Comparison of ENCODE assay signal across 24 cellular contexts in genomic region chr10:124300735-124301134, GRCh38.
A peak's percentile ranks its signal among the peaks of the same experiment; 100 is the strongest.
DNase-seq lines count a peak whose midpoint lies in the region; ATAC-seq, FAIRE-seq and TF ChIP-seq lines count a peak whose summit lies in the region.
"Had no signal": no experiment of that assay in that cellular context is flagged by ENCODE, and none has a peak within 500 bp of the region (broad histone marks: within the 10 kb centered on the region; RNA-seq: fewer than 3 reads in every experiment).

No MANE protein-coding gene starts in this region.

- H3K36me3 Mint-ChIP-seq in CD4-positive, alpha-beta memory T cell: no peaks in the 10 kb centered on the region
- H3K36me3 Mint-ChIP-seq: CD4-positive, CD25-positive, alpha-beta regulatory T cell; CD8-positive, alpha-beta T cell had no signal

- intact Hi-C loops in K562 (cut with micrococcal nuclease) (no loop called here), posterior vena cava (cut with DNase I) (no loop called here), spleen (cut with DNase I; ENCODE audit: low total_unique reads) (no loop called here)
- intact Hi-C loops in CD4-positive, alpha-beta memory T cell (cut with micrococcal nuclease): no loop called here

- no peak for DNase-seq in K562 (ENCODE audit: extremely low read depth in 1 of 4, low spot score in 3 of 4)
- peak; percentile 39 for DNase-seq in mesenteric fat pad (ENCODE audit: low spot score)
- peak; percentile 35 for DNase-seq in posterior vena cava (ENCODE audit: low spot score)
- DNase-seq in CD4-positive, alpha-beta memory T cell: no peak
- DNase-seq in left lobe of liver (ENCODE audit: low spot score): no peak
- no peak for DNase-seq in spleen
- DNase-seq: 8988T; ACHN; BE2C; C1 segment of cervical spinal cord; Calu3; CD4-positive, CD25-positive, alpha-beta regulatory T cell; CD8-positive, alpha-beta T cell; DMS79 treated with DMSO at 0.1 percent for 48 hours; GF-D8 had no signal

- no peak overlapping the region for H2AFZ ChIP-seq in K562 (ENCODE audit: low read depth, low read length)

- peaks cover 0 to 9% (median 2%) of the 10 kb centered on the region in 8 donors for H3K9me3 Mint-ChIP-seq in CD4-positive, alpha-beta memory T cell

- CTCF ChIA-PET in HEK293 (lab: Yijun Ruan, JAX) (no interaction called here), K562 (lab: Yijun Ruan, JAX; ENCODE audit: low intra/inter-chr PET ratio) (no interaction called here)
- CTCF ChIA-PET in CD4-positive, alpha-beta memory T cell (lab: Charles Lee; ENCODE audit: partially characterized antibody): no interaction called here

- no peak overlapping the region for H3K27ac Mint-ChIP-seq in CD4-positive, alpha-beta memory T cell
- H3K27ac Mint-ChIP-seq: CD8-positive, alpha-beta T cell had no signal

- H3K4me1 ChIP-seq in HEK293 (ENCODE audit: control insufficient read depth, insufficient read depth, low read length) (no peaks in the 10 kb centered on the region; the same call in 1 of the 2 replicates), K562 (replicated peaks in 1 of 2; ENCODE audit: control insufficient read depth in 2 of 2, insufficient read depth in 2 of 2, low read length in 2 of 2) (no peaks in the 10 kb centered on the region), spleen (no peaks in the 10 kb centered on the region)
- no peaks in the 10 kb centered on the region for H3K4me1 ChIP-seq in CD4-positive, alpha-beta memory T cell (ENCODE audit: insufficient read depth, low read length)
- H3K4me1 ChIP-seq: BE2C, Caco-2 had no signal

- H3K27me3 ChIP-seq in K562 (ENCODE audit: control insufficient read depth in 2 of 2, insufficient read depth in 2 of 2, low read length in 2 of 2) (no peaks in the 10 kb centered on the region; a peak in 1 of 5 replicates), spleen (replicated peaks in 1 of 7) (no peaks in the 10 kb centered on the region)
- no peaks in the 10 kb centered on the region for H3K27me3 ChIP-seq in CD4-positive, alpha-beta memory T cell (ENCODE audit: insufficient read depth, low read length)
- H3K27me3 ChIP-seq: BE2C, BLaER1 had no signal

- TF ChIP-seq CTCF in HEK293 (tag by site-specific recombination; IDR thresholded peaks at IDR 0.05) (no peak), K562 (IDR thresholded peaks at IDR 0.05 in 2 of 3, conservative IDR thresholded peaks at IDR 0.05 in 1 of 3; ENCODE audit: insufficient read depth in 2 of 3, low read depth in 1 of 3, low read length in 3 of 3) (no peak), spleen (IDR thresholded peaks at IDR 0.05 in 8 of 11, conservative IDR thresholded peaks at IDR 0.05 in 3 of 11) (no peak)

- H3K79me2 ChIP-seq in K562 (ENCODE audit: control insufficient read depth, insufficient read depth, low read length): no peaks in the 10 kb centered on the region

- BruUV-seq in K562 (replicated peaks; lab: Mats Ljungman, UMichigan): no TSS peak

- in situ Hi-C loops in K562 (cut with MboI): no loop called here

- no peaks in the 10 kb centered on the region for H3K27me3 Mint-ChIP-seq in CD4-positive, alpha-beta memory T cell
- H3K27me3 Mint-ChIP-seq: CD4-positive, CD25-positive, alpha-beta regulatory T cell had no signal

- no peak overlapping the region for H3K27ac ChIP-seq in HEK293 (ENCODE audit: extremely low read depth, low read depth, low read length)
- no peak overlapping the region for H3K27ac ChIP-seq in K562 (ENCODE audit: extremely low read depth, low read depth, low read length)
- no peak overlapping the region for H3K27ac ChIP-seq in CD4-positive, alpha-beta memory T cell (ENCODE audit: low read depth, low read length)
- H3K27ac ChIP-seq in spleen: no peak overlapping the region
- H3K27ac ChIP-seq: BLaER1 had no signal

- WGBS in K562 (ENCODE audit: insufficient coverage, low coverage, missing lambda C conversion rate): 0% methylated on average over 3 of the region's 5 CpGs
- WGBS in spleen, 5 donors: 88 to 94% (median 92%) methylated on average over 5 of the region's 5 CpGs

- H3K4me1 Mint-ChIP-seq in CD4-positive, alpha-beta memory T cell: no peaks in the 10 kb centered on the region
- H3K4me1 Mint-ChIP-seq: CD14-positive monocyte had no signal

- H3K9ac ChIP-seq in K562 (ENCODE audit: insufficient read depth in 1 of 2, low read depth in 2 of 2, low read length in 2 of 2): no peak overlapping the region
- H3K9ac ChIP-seq: BLaER1 had no signal

- H3K4me3 ChIP-seq in HEK293 (ENCODE audit: low read depth, low read length) (no peak overlapping the region), K562 (no peak overlapping the region), spleen (no peak overlapping the region)
- H3K4me3 ChIP-seq in CD4-positive, alpha-beta memory T cell (ENCODE audit: low read length in 2 of 2): no peak overlapping the region
- H3K4me3 ChIP-seq: BLaER1 had no signal

- POLR2A ChIA-PET in HEK293 (lab: Yijun Ruan, JAX) (no interaction called here), K562 (lab: Yijun Ruan, JAX) (interaction anchor here (0.6 kb wide), 1 partner anchor 115 kb away, joined by 3 read pairs; no protein-coding TSS in a partner anchor)
- POLR2A ChIA-PET in CD4-positive, alpha-beta memory T cell (lab: Charles Lee; ENCODE audit: partially characterized antibody): no interaction called here

- ATAC-seq in K562 (no peak), GM18873 (IDR thresholded peaks at IDR 0.05; ENCODE audit: low FRiP score, unreplicated experiment) (no peak), left lobe of liver (no peak)
- ATAC-seq: CD8-positive, alpha-beta T cell had no signal

- no peak for TF ChIP-seq RAD21 in K562 (CRISPR knock-in tag; conservative IDR thresholded peaks at IDR 0.05 in 1 of 2, IDR thresholded peaks at IDR 0.05 in 1 of 2)

- no peak for FAIRE-seq in K562 (lab: Jason Lieb, UNC)
- FAIRE-seq: A204.1, D721Med, G401.6, GM12891 had no signal

- no peak overlapping the region for H3K4me3 Mint-ChIP-seq in CD4-positive, alpha-beta memory T cell
- H3K4me3 Mint-ChIP-seq: CD14-positive monocyte; CD4-positive, CD25-positive, alpha-beta regulatory T cell; CD8-positive, alpha-beta T cell had no signal

- no peak overlapping the region for H3K4me2 ChIP-seq in K562 (ENCODE audit: insufficient read depth, low read length)
- H3K4me2 ChIP-seq: BLaER1 had no signal

- H3K9me3 ChIP-seq in HEK293 (ENCODE audit: control insufficient read depth, insufficient read depth, low read depth, low read length) (no peaks in the 10 kb centered on the region), K562 (replicated peaks; ENCODE audit: control insufficient read depth, insufficient read depth, low read depth, low read length) (0 out of 2 replicates have a peak, but pooled peaks cover 3% of the 10 kb centered on the region), spleen (peaks cover 0 to 21% (median 12%) of the 10 kb centered on the region in 8 donors)
- no peaks in the 10 kb centered on the region for H3K9me3 ChIP-seq in CD4-positive, alpha-beta memory T cell (ENCODE audit: control insufficient read depth in 1 of 2, low read length in 2 of 2)
- H3K9me3 ChIP-seq: BE2C had no signal

- no peaks in the 10 kb centered on the region for H4K20me1 ChIP-seq in K562 (replicated peaks; ENCODE audit: control insufficient read depth, insufficient read depth, low read length)
- H4K20me1 ChIP-seq: BLaER1 had no signal

- no peak for TF ChIP-seq EP300 in K562 (IDR thresholded peaks at IDR 0.05; ENCODE audit: low read length)

- H3K36me3 ChIP-seq in HEK293 (ENCODE audit: control insufficient read depth in 2 of 2, insufficient read depth in 1 of 2, low read length in 2 of 2): no peaks in the 10 kb centered on the region
- no peaks in the 10 kb centered on the region for H3K36me3 ChIP-seq in K562 (ENCODE audit: control insufficient read depth, insufficient read depth, low read length)
- no peaks in the 10 kb centered on the region for H3K36me3 ChIP-seq in CD4-positive, alpha-beta memory T cell (ENCODE audit: insufficient read depth, low read length)
- H3K36me3 ChIP-seq in spleen: no peaks in the 10 kb centered on the region
- H3K36me3 ChIP-seq: BE2C, BLaER1 had no signal

- TF ChIP-seq POLR2A in K562 (conservative IDR thresholded peaks at IDR 0.05): no peak
- no peak for TF ChIP-seq POLR2A in spleen (IDR thresholded peaks at IDR 0.05)

- H3K9me1 ChIP-seq in K562 (ENCODE audit: control insufficient read depth, insufficient read depth, low read length): no peaks in the 10 kb centered on the region

TF ChIP-seq in HEK293, 187 proteins besides CTCF, POLR2A, EP300 and RAD21:
- peak; percentile 58 for TF ChIP-seq SETDB1 (IDR thresholded peaks at IDR 0.05; ENCODE audit: insufficient read length, low read length)
- no peak for TF ChIP-seq ZNF211 (tag by site-specific recombination; IDR thresholded peaks at IDR 0.05; ENCODE audit: low read depth)
- no peak for TF ChIP-seq HOXA7 (CRISPR knock-in tag; IDR thresholded peaks at IDR 0.05; ENCODE audit: borderline replicate concordance)

TF ChIP-seq in K562, 482 proteins besides CTCF, POLR2A, EP300 and RAD21 (continues in another document):
- TF ChIP-seq ZNF140 (CRISPR knock-in tag; IDR thresholded peaks at IDR 0.05) (no peak), MCM2 (IDR thresholded peaks at IDR 0.05; ENCODE audit: low read depth) (no peak), ZNF583 (CRISPR knock-in tag; IDR thresholded peaks at IDR 0.05) (no peak), NFYB (IDR thresholded peaks at IDR 0.05; ENCODE audit: extremely low read depth, insufficient read length) (no peak), PTBP1 (IDR thresholded peaks at IDR 0.05; ENCODE audit: low read depth, low read length) (no peak), CBX1 (IDR thresholded peaks at IDR 0.05; ENCODE audit: low read depth) (peak; percentile 38; the same call in 1 of the 2 replicates), THRB (CRISPR knock-in tag; conservative IDR thresholded peaks at IDR 0.05) (no peak), PRMT5 (CRISPR knock-in tag; IDR thresholded peaks at IDR 0.05) (no peak), RBM34 (IDR thresholded peaks at IDR 0.05; ENCODE audit: borderline replicate concordance, insufficient read depth, low read length) (no peak), LCOR (CRISPR knock-in tag; IDR thresholded peaks at IDR 0.05) (no peak)

Comparison
In these comparisons a context has a peak if more than half of its experiments do, and no peak if none do; other contexts are left out.
1. DNase-seq: peak in mesenteric fat pad (single experiment) and posterior vena cava (single experiment); none in K562 (0 of 4), CD4-positive, alpha-beta memory T cell (0 of 5), left lobe of liver (single experiment) and spleen (single experiment).
2. Of the 44 proteins assayed by ChIP-seq in both K562 and HEK293: peak only in K562: TRIM28; only in HEK293: SETDB1; in both: none; in neither: 42.